28 cellular contexts compared by ENCODE assay signal in the genomic region with DNA sequence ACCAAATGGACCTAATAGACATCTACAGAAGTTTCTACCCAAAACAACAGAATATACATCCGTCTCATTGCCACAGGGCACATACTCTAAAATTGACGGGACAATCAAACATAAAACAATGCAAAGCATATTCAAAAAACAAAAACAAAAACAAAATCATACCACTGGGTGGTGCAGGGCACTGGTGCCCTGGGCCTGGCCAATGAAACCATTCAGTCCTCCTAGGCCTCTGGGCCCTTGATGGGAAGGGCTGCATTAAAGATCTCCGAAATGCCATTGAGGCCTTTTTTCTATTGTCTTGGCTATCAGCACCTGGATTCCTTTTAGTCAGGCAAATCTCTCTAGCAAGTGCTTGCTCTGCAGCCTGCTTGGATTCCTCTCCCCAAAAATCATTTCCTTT.
"Had no signal": no experiment of that assay in that cellular context is flagged by ENCODE, and none has a peak within 500 bp of the region (broad histone marks: within the 10 kb centered on the region; RNA-seq: fewer than 3 reads in every experiment).

No MANE protein-coding gene starts in this region.

- H2AFZ ChIP-seq: neural progenitor cell, parathyroid adenoma had no signal

- H3K36me3 Mint-ChIP-seq: stimulated activated effector memory CD8-positive, alpha-beta T cell treated with anti-CD3 and anti-CD28 coated beads, Interleukin-12 subunit alpha, Interleukin-12 subunit beta, amount 100 ng/mL, for 72 hours had no signal

- ATAC-seq: psoas muscle; right cardiac atrium; right lobe of liver; stimulated activated effector memory CD8-positive, alpha-beta T cell treated with anti-CD3 and anti-CD28 coated beads, Interleukin-12 subunit alpha, Interleukin-12 subunit beta, amount 100 ng/mL, for 72 hours; stimulated activated naive B cell treated with anti-CD40 and anti-IgM and Interleukin-4, amounts not matched to agents 10 μg/mL and 1 μg/mL and 100 μg/mL, for 72 hours had no signal

- H3K27ac ChIP-seq: neural progenitor cell, ovary, parathyroid adenoma, psoas muscle, right lobe of liver, sigmoid colon, stomach, thoracic aorta, thyroid gland, tibial nerve, upper lobe of left lung, vagina had no signal

- H3K27me3 Mint-ChIP-seq: progenitor cell of endocrine pancreas; stimulated activated naive B cell treated with anti-CD40 and anti-IgM and Interleukin-4, amounts not matched to agents 10 μg/mL and 1 μg/mL and 100 μg/mL, for 72 hours; stimulated activated naive CD8-positive, alpha-beta T cell treated with anti-CD3 and anti-CD28 coated beads, Interleukin-15, Interleukin-2, amounts not matched to agents 100 ng/mL and 50 ng/mL, for 24 hours had no signal

- H3K4me1 ChIP-seq: neural progenitor cell, parathyroid adenoma, psoas muscle, right lobe of liver, sigmoid colon, stomach, thyroid gland, tibial nerve, upper lobe of left lung, vagina had no signal

- H3K36me3 ChIP-seq: neural progenitor cell, ovary, right lobe of liver, sigmoid colon, thoracic aorta, thyroid gland, upper lobe of left lung, vagina had no signal

- H3K4me3 ChIP-seq: neural progenitor cell, ovary, psoas muscle, right lobe of liver, sigmoid colon, stomach, thoracic aorta, thyroid gland, tibial nerve, upper lobe of left lung, vagina had no signal

- H3K9ac ChIP-seq: neural progenitor cell, parathyroid adenoma had no signal

- DNase-seq: occipital lobe; ovary; posterior cingulate gyrus; psoas muscle; right cardiac atrium; right lobe of liver; sigmoid colon; small intestine; stimulated activated CD4-positive, alpha-beta T cell treated with anti-CD3 and anti-CD28 coated beads, Interleukin-15, amount 100 ng/mL, for 24 hours; stimulated activated CD4-positive, alpha-beta T cell treated with anti-CD3 and anti-CD28 coated beads, Interleukin-2, amount 100 ng/mL, for 24 hours; stimulated activated CD4-positive, alpha-beta T cell treated with anti-CD3 and anti-CD28 coated beads, Interleukin-2, amount 100 ng/mL, for 48 hours; stimulated activated CD4-positive, alpha-beta T cell treated with anti-CD3 and anti-CD28 coated beads, Interleukin-4, amount 100 ng/mL, for 24 hours; stimulated activated naive B cell treated with anti-CD40 and anti-IgM and Interleukin-4, amounts not matched to agents 10 μg/mL and 1 μg/mL and 100 μg/mL, for 72 hours; stimulated activated naive CD4-positive, alpha-beta T cell treated with Interleukin-2 at 50 U/mL for 16 hours; stomach; thyroid gland; trophoblast cell; upper lobe of left lung had no signal

- H3K4me1 Mint-ChIP-seq: nephron; neural progenitor cell; stimulated activated effector memory CD8-positive, alpha-beta T cell treated with anti-CD3 and anti-CD28 coated beads, Interleukin-12 subunit alpha, Interleukin-12 subunit beta, amount 100 ng/mL, for 72 hours; stimulated activated naive B cell treated with anti-CD40 and anti-IgM and Interleukin-4, amounts not matched to agents 10 μg/mL and 1 μg/mL and 100 μg/mL, for 72 hours had no signal

- H3K79me2 ChIP-seq: parathyroid adenoma had no signal

- H3K27me3 ChIP-seq: neural progenitor cell, ovary, right lobe of liver, sigmoid colon, stomach, thyroid gland, tibial nerve, upper lobe of left lung, vagina had no signal

- H3K4me3 Mint-ChIP-seq: nephron; neural progenitor cell; stimulated activated effector memory CD8-positive, alpha-beta T cell treated with anti-CD3 and anti-CD28 coated beads, Interleukin-12 subunit alpha, Interleukin-12 subunit beta, amount 100 ng/mL, for 72 hours; stimulated activated naive B cell treated with anti-CD40 and anti-IgM and Interleukin-4, amounts not matched to agents 10 μg/mL and 1 μg/mL and 100 μg/mL, for 72 hours; stimulated activated naive CD8-positive, alpha-beta T cell treated with anti-CD3 and anti-CD28 coated beads, Interleukin-15, Interleukin-2, amounts not matched to agents 100 ng/mL and 50 ng/mL, for 24 hours had no signal

- H3K27ac Mint-ChIP-seq: nephron; neural progenitor cell; progenitor cell of endocrine pancreas; stimulated activated effector memory CD8-positive, alpha-beta T cell treated with anti-CD3 and anti-CD28 coated beads, Interleukin-12 subunit alpha, Interleukin-12 subunit beta, amount 100 ng/mL, for 72 hours; stimulated activated naive B cell treated with anti-CD40 and anti-IgM and Interleukin-4, amounts not matched to agents 10 μg/mL and 1 μg/mL and 100 μg/mL, for 72 hours; stimulated activated naive CD8-positive, alpha-beta T cell treated with anti-CD3 and anti-CD28 coated beads, Interleukin-15, Interleukin-2, amounts not matched to agents 100 ng/mL and 50 ng/mL, for 24 hours had no signal

- FAIRE-seq: small intestine, urothelium cell line had no signal

- H3K9me3 ChIP-seq: psoas muscle, right lobe of liver, sigmoid colon, thoracic aorta, thyroid gland, vagina had no signal

- H3K4me2 ChIP-seq: neural progenitor cell had no signal
